In genomic region chr2:64989126-64989981, GRCh38 we compare ENCODE assay signal across 8 cellular contexts. TPM values are rescaled to one million over a fixed set of nuclear protein-coding genes. Genes with fewer than 3 reads are reported as not detected.
DNase-seq lines count a peak whose midpoint lies in the region; ATAC-seq and TF ChIP-seq lines count a peak whose summit lies in the region.

SLC1A4 (plus strand) TSS chr2:64989399; CDS start chr2:64989644, 245 bp downstream.

- no peaks in the 10 kb centered on the region for H3K36me3 ChIP-seq in BE2C

- no peaks in the 10 kb centered on the region for H3K9me3 ChIP-seq in BE2C

- TF ChIP-seq CTCF in BE2C (IDR thresholded peaks at IDR 0.05; ENCODE audit: low read depth, low read length) = no peak
- TF ChIP-seq CTCF in lower leg skin (IDR thresholded peaks at IDR 0.05) = no peak

- intact Hi-C loops in lower leg skin (cut with DNase I; ENCODE audit: low total_unique reads) = no loop called here

- peak within 1 kb of the TSS; percentile 66 for H3K4me3 ChIP-seq in BE2C (ENCODE audit: low read depth, low read length)
- peak within 1 kb of the TSS; percentile 52 for H3K4me3 ChIP-seq in lower leg skin (ENCODE audit: low read depth, poor library complexity, severe bottlenecking)

- WGBS in lower leg skin, 2 donors = 0 to 3% methylated on average over 39 to 77 of the region's 109 CpGs

- no peaks in the 10 kb centered on the region for H3K4me1 ChIP-seq in BE2C

- DNase-seq in BE2C = peak; percentile 85
- peak; percentile 90 for DNase-seq in NCI-H69 (lab: John Stamatoyannopoulos, UW)
- peak; percentile 79 to 82 for DNase-seq in activated CD4-positive, alpha-beta T cell treated with anti-CD3 and anti-CD28 coated beads, Interleukin-2, amount 50 U/mL, for 4 hours
- DNase-seq in dermis microvascular lymphatic vessel endothelial cell (ENCODE audit: low read depth in 2 of 2) = peak; percentile 76 to 94
- DNase-seq in lower leg skin (ENCODE audit: low spot score in 2 of 2) = peak; percentile 80 to 98
- DNase-seq in stimulated activated CD4-positive, alpha-beta T cell treated with anti-CD3 and anti-CD28 coated beads, Interleukin-4, amount 100 ng/mL, for 48 hours (ENCODE audit: low read depth in 2 of 2) = peak; percentile 63 to 88

- TF ChIP-seq POLR2A in lower leg skin (IDR thresholded peaks at IDR 0.05) = no peak

- H3K27me3 ChIP-seq in BE2C = 0 out of 2 replicates have a peak, but pooled peaks cover 3% of the 10 kb centered on the region

- ATAC-seq in GM19328 (IDR thresholded peaks at IDR 0.05; ENCODE audit: unreplicated experiment) (peak; percentile 73), HG03460 (IDR thresholded peaks at IDR 0.05; ENCODE audit: unreplicated experiment) (peak; percentile 71)

RNA-seq across cellular contexts. Expression of gene SLC1A4, which starts in this region (rescaled TPM):
- 3.6 TPM for polyA plus RNA-seq in BE2C (2012; ENCODE audit: insufficient read depth, insufficient read length, low read depth)
- total RNA-seq in dermis microvascular lymphatic vessel endothelial cell = 16.3 and 16.6 TPM in 2 replicates
- total RNA-seq in lower leg skin = 10 to 100 TPM in 3 of 4 donors, 1 to 10 TPM in 1; 8.3 to 31.1 (median 18.0) TPM

Comparison
In these comparisons a context has a peak if more than half of its experiments do, and no peak if none do; other contexts are left out.
1. Peak in every context shown above with its lines: DNase-seq, ATAC-seq and H3K4me3 ChIP-seq.